27 cellular contexts compared by ENCODE assay signal in genomic region chr3:17213102-17213501, GRCh38.
DNase-seq lines count a peak whose midpoint lies in the region; ATAC-seq, FAIRE-seq and TF ChIP-seq lines count a peak whose summit lies in the region.
"Had no signal": no experiment of that assay in that cellular context is flagged by ENCODE, and none has a peak within 500 bp of the region (broad histone marks: within the 10 kb centered on the region; RNA-seq: fewer than 3 reads in every experiment).

No MANE protein-coding gene starts in this region.

- H4K20me1 ChIP-seq in H1 (replicated peaks in 1 of 2; ENCODE audit: control insufficient read depth in 1 of 2, insufficient read depth in 2 of 2, low read length in 2 of 2) = no peaks in the 10 kb centered on the region
- H4K20me1 ChIP-seq: BLaER1 had no signal

- H3K4ac ChIP-seq in H1 (replicated peaks; ENCODE audit: insufficient read length, low read depth, low read length) = no peak overlapping the region

- in situ Hi-C loops in G401 (cut with HindIII; ENCODE audit: low sequenced_read_pairs) = no loop called here

- no peak overlapping the region for H3K27ac ChIP-seq in H1 (ENCODE audit: low read depth, low read length)
- H3K27ac ChIP-seq: BLaER1, coronary artery, suprapubic skin, VCaP had no signal

- DNase-seq in EL = peak; percentile 43
- no peak for DNase-seq in H1 (ENCODE audit: low read depth in 1 of 2, low spot score in 2 of 2)
- DNase-seq in left colon = no peak
- no peak for DNase-seq in HEK293T (ENCODE audit: extremely low spot score)
- no peak for DNase-seq in G401 (ENCODE audit: low spot score)
- DNase-seq in SIG-M5 treated with dmso at 0.1 percent for 504 hours (lab: John Stamatoyannopoulos, UW; ENCODE audit: unreplicated experiment) = no peak
- DNase-seq: activated CD4-positive, alpha-beta T cell treated with anti-CD3 and anti-CD28 coated beads, Interleukin-2, amount 10 ng/mL, durations not matched to agents 7 days and 5 days; activated naive CD4-positive, alpha-beta T cell treated with Interleukin-2 at 50 U/mL for 16 hours; activated T-cell treated with anti-CD3 and anti-CD28 coated beads, Interleukin-2, amount 50 U/mL, for 72 hours; amniotic stem cell; DMS79 treated with DMSO at 0.1 percent for 48 hours; endodermal cell; Kasumi-1; naive thymus-derived CD8-positive, alpha-beta T cell; NCI-H1694; NCI-H748 treated with DMSO at 0.1 percent for 48 hours; SK-N-SH; stimulated activated CD4-positive, alpha-beta T cell treated with anti-CD3 and anti-CD28 coated beads, Interleukin-4, amount 100 ng/mL, for 1 hour had no signal

- no peak for TF ChIP-seq EP300 in Ishikawa (IDR thresholded peaks at IDR 0.05; ENCODE audit: borderline replicate concordance)
- no peak for TF ChIP-seq EP300 in H1 (IDR thresholded peaks at IDR 0.05; ENCODE audit: borderline replicate concordance in 1 of 2, low read depth in 2 of 2, low read length in 2 of 2)

- no peak overlapping the region for H3K18ac ChIP-seq in H1 (ENCODE audit: extremely low read depth, low read length)

- H3K4me3 ChIP-seq in H1 (ENCODE audit: extremely low read depth in 1 of 4, insufficient read depth in 2 of 4, low read depth in 3 of 4, low read length in 4 of 4) = no peak overlapping the region
- H3K4me3 ChIP-seq: BLaER1, coronary artery, suprapubic skin had no signal

- no peak overlapping the region for H2BK12ac ChIP-seq in H1 (ENCODE audit: low read depth, low read length)

- TF ChIP-seq CTCF in H1 (IDR thresholded peaks at IDR 0.05; ENCODE audit: control extremely low read depth in 1 of 3, insufficient read depth in 1 of 3, low read depth in 1 of 3, low read length in 3 of 3) = no peak

- no peak overlapping the region for H3K56ac ChIP-seq in H1 (replicated peaks; ENCODE audit: insufficient read length, low read depth, low read length)

- H3K9ac ChIP-seq in H1 (replicated peaks in 1 of 4; ENCODE audit: extremely low read depth in 1 of 4, low read depth in 3 of 4, low read length in 3 of 4) = no peak overlapping the region
- H3K9ac ChIP-seq: BLaER1, SK-N-SH had no signal

- no peak overlapping the region for H3K23ac ChIP-seq in H1 (ENCODE audit: insufficient read length)

- H2BK5ac ChIP-seq in H1 (ENCODE audit: low read depth, low read length) = no peak overlapping the region

- no peaks in the 10 kb centered on the region for H3K9me3 ChIP-seq in H1 (ENCODE audit: insufficient read depth in 2 of 2, low read depth in 1 of 2, low read length in 1 of 2)
- H3K9me3 ChIP-seq: BLaER1, Caco-2, SK-N-SH, suprapubic skin had no signal

- H3K4me1 ChIP-seq in H1 (replicated peaks in 1 of 4; ENCODE audit: control insufficient read depth in 3 of 4, insufficient read depth in 4 of 4, low read length in 3 of 4) = no peaks in the 10 kb centered on the region
- H3K4me1 ChIP-seq: BLaER1, suprapubic skin had no signal

- POLR2A ChIA-PET in H1 (lab: Charles Lee; ENCODE audit: partially characterized antibody) = no interaction called here
- POLR2A ChIA-PET in HEK293T (lab: Yijun Ruan, JAX) = interaction anchor here (0.6 kb wide), 1 partner anchor 22 kb away, joined by 3 read pairs; no protein-coding TSS in a partner anchor

- no peaks in the 10 kb centered on the region for H3K27me3 ChIP-seq in H1 (replicated peaks in 1 of 4; ENCODE audit: control insufficient read depth in 3 of 4, extremely low read depth in 1 of 4, insufficient read depth in 3 of 4, low read length in 3 of 4)
- H3K27me3 ChIP-seq: BLaER1, suprapubic skin had no signal

- ATAC-seq in left colon (peak; percentile 82), HG03520 (IDR thresholded peaks at IDR 0.05; ENCODE audit: unreplicated experiment) (no peak)
- ATAC-seq: activated T-cell treated with anti-CD3 and anti-CD28 coated beads, Interleukin-2, amount 50 U/mL, for 72 hours; naive thymus-derived CD8-positive, alpha-beta T cell; stimulated activated memory B cell treated with anti-CD40 and anti-IgM and Interleukin-4, amounts not matched to agents 10 μg/mL and 1 μg/mL and 100 μg/mL, for 72 hours had no signal

- no peak overlapping the region for H2BK15ac ChIP-seq in H1 (ENCODE audit: low read length)

- H4K91ac ChIP-seq in H1 (replicated peaks; ENCODE audit: insufficient read length, low read length) = no peak overlapping the region

- H3K79me1 ChIP-seq in H1 (ENCODE audit: low read depth, low read length) = no peaks in the 10 kb centered on the region

- H4K8ac ChIP-seq in H1 (ENCODE audit: extremely low read depth, insufficient read depth, low read length) = no peak overlapping the region

- H3K36me3 ChIP-seq in H1 (ENCODE audit: control insufficient read depth in 2 of 4, insufficient read depth in 4 of 4, low read length in 3 of 4) = no peaks in the 10 kb centered on the region

- no peak for TF ChIP-seq RAD21 in Ishikawa (IDR thresholded peaks at IDR 0.05; ENCODE audit: low read depth)
- TF ChIP-seq RAD21 in H1 (IDR thresholded peaks at IDR 0.05 in 1 of 2, conservative IDR thresholded peaks at IDR 0.05 in 1 of 2; ENCODE audit: low read depth in 2 of 2, low read length in 2 of 2) = no peak

- no peak for TF ChIP-seq POLR2A in H1 (IDR thresholded peaks at IDR 0.05; ENCODE audit: control extremely low read depth in 1 of 2, low read depth in 2 of 2, low read length in 2 of 2)

- no peak overlapping the region for H3K14ac ChIP-seq in H1 (ENCODE audit: insufficient read length)

- H2AFZ ChIP-seq in H1 (ENCODE audit: low read length) = no peak overlapping the region

- H4K5ac ChIP-seq in H1 (ENCODE audit: insufficient read length, low read depth, low read length) = no peak overlapping the region

- WGBS in H1 (ENCODE audit: extremely low coverage in 1 of 2, insufficient coverage in 1 of 2, insufficient read length in 1 of 2, insufficient replicate concordance in 2 of 2, low coverage in 1 of 2, low lambda C conversion rate in 2 of 2, missing lambda C conversion rate in 1 of 2), 2 experiments = 84% methylated on average over 3 of the region's 3 CpGs; no CpG with 5 or more reads in 1 of the 2 experiments

- H3K23me2 ChIP-seq in H1 (ENCODE audit: low read depth, low read length) = no peaks in the 10 kb centered on the region

- no peak overlapping the region for H2BK20ac ChIP-seq in H1 (ENCODE audit: low read length)

- H2BK120ac ChIP-seq in H1 (replicated peaks; ENCODE audit: low read depth, low read length) = no peak overlapping the region

- H3K79me2 ChIP-seq in H1 (ENCODE audit: control insufficient read depth in 1 of 2, insufficient read depth in 2 of 2, low read length in 2 of 2) = no peaks in the 10 kb centered on the region

- CTCF ChIA-PET in H1 (lab: Charles Lee; ENCODE audit: partially characterized antibody) (interaction anchor here (0.8 to 2.0 kb wide), 7 partner anchors 17 to 180 kb away, joined by 3 to 7 read pairs (median 4); no protein-coding TSS in a partner anchor), HEK293T (lab: Yijun Ruan, JAX) (interaction anchor here (0.7 kb wide), 1 partner anchor 166 kb away, joined by 4 read pairs; no protein-coding TSS in a partner anchor)

- intact Hi-C loops in left colon (cut with DNase I, micrococcal nuclease) = no loop called here

- no peak overlapping the region for H2AK5ac ChIP-seq in H1 (ENCODE audit: low read depth, low read length)

- no peak overlapping the region for H3K4me2 ChIP-seq in H1 (ENCODE audit: insufficient read depth in 1 of 2, low read depth in 2 of 2, low read length in 2 of 2)
- H3K4me2 ChIP-seq: BLaER1, SK-N-SH had no signal

- no peak for FAIRE-seq in H1 (lab: Jason Lieb, UNC)
- FAIRE-seq: urothelium cell line had no signal

TF ChIP-seq in Ishikawa, 13 proteins besides CTCF, POLR2A, EP300 and RAD21 (continues in another document):
- TF ChIP-seq ZBTB7A (IDR thresholded peaks at IDR 0.05; ENCODE audit: low read depth) (no peak), CREB1 (IDR thresholded peaks at IDR 0.05; ENCODE audit: low read depth) (no peak), FOXM1 (IDR thresholded peaks at IDR 0.05; ENCODE audit: borderline replicate concordance, low read depth) (no peak), NFIC (IDR thresholded peaks at IDR 0.05) (no peak), TEAD4 (IDR thresholded peaks at IDR 0.05) (no peak), CEBPB (IDR thresholded peaks at IDR 0.05) (peak; percentile 83), YY1 (IDR thresholded peaks at IDR 0.05; ENCODE audit: low read depth) (no peak)

TF ChIP-seq in H1, 55 proteins besides CTCF, POLR2A, EP300 and RAD21:
- TF ChIP-seq TAF1 (IDR thresholded peaks at IDR 0.05; ENCODE audit: low read depth, low read length) (no peak), CEBPB (IDR thresholded peaks at IDR 0.05; ENCODE audit: low read depth, low read length) (peak; percentile 62; the same call in 1 of the 2 replicates), BRCA1 (IDR thresholded peaks at IDR 0.05; ENCODE audit: low read depth, low read length) (no peak), RNF2 (IDR thresholded peaks at IDR 0.05; ENCODE audit: borderline replicate concordance, low read depth, low read length, missing control alignments, poor library complexity, severe bottlenecking) (no peak), SP4 (IDR thresholded peaks at IDR 0.05; ENCODE audit: low read length) (no peak)
TF ChIP-seq in H1: peak in this region for 1.

TF ChIP-seq in HEK293T, 16 proteins besides CTCF, POLR2A, EP300 and RAD21:
- TF ChIP-seq FOXM1 (IDR thresholded peaks at IDR 0.05; ENCODE audit: borderline replicate concordance) (no peak), ELF4 (IDR thresholded peaks at IDR 0.05) (no peak), BHLHE40 (IDR thresholded peaks at IDR 0.05; ENCODE audit: borderline replicate concordance) (no peak), LEF1 (IDR thresholded peaks at IDR 0.05; ENCODE audit: borderline replicate concordance) (no peak), SUZ12 (IDR thresholded peaks at IDR 0.05) (no peak), L3MBTL2 (conservative IDR thresholded peaks at IDR 0.05) (no peak), FOXA1 (IDR thresholded peaks at IDR 0.05) (no peak), PKNOX1 (IDR thresholded peaks at IDR 0.05) (no peak), HDGF (IDR thresholded peaks at IDR 0.05; ENCODE audit: borderline replicate concordance) (no peak), ARNT (IDR thresholded peaks at IDR 0.05) (no peak), FOXK2 (IDR thresholded peaks at IDR 0.05) (no peak), ZNF384 (IDR thresholded peaks at IDR 0.05) (no peak)
